Comparison of ENCODE assay signal across 19 cellular contexts in the genomic region with DNA sequence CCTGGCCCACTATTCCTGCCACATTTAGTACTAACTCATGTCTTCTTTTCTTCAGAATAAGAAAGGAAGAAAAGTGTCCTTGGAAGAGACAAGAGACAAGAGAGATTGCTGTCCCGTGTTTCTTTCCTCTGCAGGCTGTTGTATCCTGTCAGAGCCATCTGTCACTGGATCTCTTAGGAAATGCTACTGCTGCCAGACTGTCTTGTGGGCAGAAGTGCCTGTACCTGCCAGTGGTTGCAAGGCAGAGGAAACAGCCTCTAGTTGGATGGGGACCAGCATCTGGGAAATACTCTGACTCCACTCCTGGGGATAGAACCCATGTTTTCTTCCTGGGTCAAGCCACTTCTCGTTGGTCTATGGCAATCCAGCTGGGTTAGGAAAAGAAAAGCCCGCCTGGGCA. TPM values are rescaled to one million over a fixed set of nuclear protein-coding genes. Genes with fewer than 3 reads are reported as not detected.
A peak's percentile ranks its signal among the peaks of the same experiment; 100 is the strongest.
DNase-seq lines count a peak whose midpoint lies in the region; ATAC-seq and TF ChIP-seq lines count a peak whose summit lies in the region.
"Had no signal": no experiment of that assay in that cellular context is flagged by ENCODE, and none has a peak within 500 bp of the region (broad histone marks: within the 10 kb centered on the region; RNA-seq: fewer than 3 reads in every experiment).

No MANE protein-coding gene starts in this region.

- no peaks in the 10 kb centered on the region for H3K9me3 ChIP-seq in BE2C
- H3K9me3 ChIP-seq: psoas muscle had no signal

- no peak for TF ChIP-seq CTCF in BE2C (IDR thresholded peaks at IDR 0.05; ENCODE audit: low read depth, low read length)

- H3K4me1 Mint-ChIP-seq in activated T-cell treated with anti-CD3 and anti-CD28 coated beads, Interleukin-2, amount 50 U/mL, for 24 hours (ENCODE audit: low read depth) = peaks cover 38% of the 10 kb centered on the region
- peaks cover 25% of the 10 kb centered on the region for H3K4me1 Mint-ChIP-seq in activated T-cell treated with anti-CD3 and anti-CD28 coated beads, Interleukin-2, amount 50 U/mL, for 4 hours (ENCODE audit: low read depth)
- peaks cover 41 to 43% (median 41%) of the 10 kb centered on the region in 3 donors for H3K4me1 Mint-ChIP-seq in IgD-negative memory B cell
- peaks cover 15 to 23% of the 10 kb centered on the region in 2 donors for H3K4me1 Mint-ChIP-seq in effector memory CD8-positive, alpha-beta T cell (ENCODE audit: low read depth in 2 of 2)
- peaks cover 36% of the 10 kb centered on the region for H3K4me1 Mint-ChIP-seq in stimulated activated effector memory CD8-positive, alpha-beta T cell treated with anti-CD3 and anti-CD28 coated beads, Interleukin-12 subunit alpha, Interleukin-12 subunit beta, amount 100 ng/mL, for 72 hours

- ATAC-seq in activated T-cell treated with anti-CD3 and anti-CD28 coated beads, Interleukin-2, amount 50 U/mL, for 4 hours = no peak
- no peak for ATAC-seq in effector memory CD8-positive, alpha-beta T cell (replicated peaks)
- no peak for ATAC-seq in stimulated activated effector memory CD8-positive, alpha-beta T cell treated with anti-CD3 and anti-CD28 coated beads, Interleukin-12 subunit alpha, Interleukin-12 subunit beta, amount 100 ng/mL, for 72 hours
- ATAC-seq: left lobe of liver; stimulated activated naive CD8-positive, alpha-beta T cell treated with anti-CD3 and anti-CD28 coated beads, Interleukin-15, amount 100 ng/mL, for 72 hours had no signal

- H3K27me3 ChIP-seq in BE2C = no peaks in the 10 kb centered on the region
- H3K27me3 ChIP-seq: brain microvascular endothelial cell had no signal

- peak overlapping the region; percentile 92 for H3K27ac Mint-ChIP-seq in activated T-cell treated with anti-CD3 and anti-CD28 coated beads, Interleukin-2, amount 50 U/mL, for 24 hours
- peak overlapping the region; percentile 81 to 92 (median 84) for H3K27ac Mint-ChIP-seq in IgD-negative memory B cell
- H3K27ac Mint-ChIP-seq in effector memory CD8-positive, alpha-beta T cell = peak overlapping the region; percentile 88 to 91
- H3K27ac Mint-ChIP-seq in stimulated activated effector memory CD8-positive, alpha-beta T cell treated with anti-CD3 and anti-CD28 coated beads, Interleukin-12 subunit alpha, Interleukin-12 subunit beta, amount 100 ng/mL, for 72 hours = no peak overlapping the region

- no peaks in the 10 kb centered on the region for H3K27me3 Mint-ChIP-seq in activated T-cell treated with anti-CD3 and anti-CD28 coated beads, Interleukin-2, amount 50 U/mL, for 24 hours
- no peaks in the 10 kb centered on the region for H3K27me3 Mint-ChIP-seq in activated T-cell treated with anti-CD3 and anti-CD28 coated beads, Interleukin-2, amount 50 U/mL, for 4 hours (ENCODE audit: low read depth)
- H3K27me3 Mint-ChIP-seq in IgD-negative memory B cell = no peaks in the 10 kb centered on the region
- no peaks in the 10 kb centered on the region for H3K27me3 Mint-ChIP-seq in effector memory CD8-positive, alpha-beta T cell
- H3K27me3 Mint-ChIP-seq: stimulated activated naive CD8-positive, alpha-beta T cell treated with anti-CD3 and anti-CD28 coated beads, Interleukin-15, amount 100 ng/mL, for 72 hours had no signal

- no peak overlapping the region for H3K4me3 ChIP-seq in BE2C (ENCODE audit: low read depth, low read length)
- H3K4me3 ChIP-seq: psoas muscle, skin epidermis had no signal

- H3K4me1 ChIP-seq in BE2C = no peaks in the 10 kb centered on the region

- H3K9me3 Mint-ChIP-seq in activated T-cell treated with anti-CD3 and anti-CD28 coated beads, Interleukin-2, amount 50 U/mL, for 24 hours = no peaks in the 10 kb centered on the region
- no peaks in the 10 kb centered on the region for H3K9me3 Mint-ChIP-seq in activated T-cell treated with anti-CD3 and anti-CD28 coated beads, Interleukin-2, amount 50 U/mL, for 4 hours
- H3K9me3 Mint-ChIP-seq in IgD-negative memory B cell = no peaks in the 10 kb centered on the region
- H3K9me3 Mint-ChIP-seq in effector memory CD8-positive, alpha-beta T cell = no peaks in the 10 kb centered on the region
- H3K9me3 Mint-ChIP-seq in stimulated activated effector memory CD8-positive, alpha-beta T cell treated with anti-CD3 and anti-CD28 coated beads, Interleukin-12 subunit alpha, Interleukin-12 subunit beta, amount 100 ng/mL, for 72 hours = no peaks in the 10 kb centered on the region
- H3K9me3 Mint-ChIP-seq: stimulated activated naive CD8-positive, alpha-beta T cell treated with anti-CD3 and anti-CD28 coated beads, Interleukin-15, amount 100 ng/mL, for 72 hours; T-helper 1 cell treated with Interleukin-12 subunit alpha and Interleukin-12 subunit beta and Interleukin-4 antibody, amounts not matched to agents 30 μg/mL and 1 μg/mL, for 36 hours had no signal

- DNase-seq in activated T-cell treated with anti-CD3 and anti-CD28 coated beads, Interleukin-2, amount 50 U/mL, for 24 hours = no peak
- DNase-seq in activated T-cell treated with anti-CD3 and anti-CD28 coated beads, Interleukin-2, amount 50 U/mL, for 4 hours = no peak
- DNase-seq in effector memory CD8-positive, alpha-beta T cell = no peak
- no peak for DNase-seq in stimulated activated effector memory CD8-positive, alpha-beta T cell treated with anti-CD3 and anti-CD28 coated beads, Interleukin-12 subunit alpha, Interleukin-12 subunit beta, amount 100 ng/mL, for 72 hours (ENCODE audit: low spot score in 2 of 2)
- DNase-seq in NCI-H526 (lab: John Stamatoyannopoulos, UW) (no peak), RPMI8226 (no peak), BE2C (no peak)
- DNase-seq: brain microvascular endothelial cell; EL; midbrain; NCI-H1417 treated with DMSO at 0.1 percent for 48 hours; NCI-H748 treated with DMSO at 0.1 percent for 48 hours; psoas muscle; stimulated activated naive CD8-positive, alpha-beta T cell treated with anti-CD3 and anti-CD28 coated beads, Interleukin-15, amount 100 ng/mL, for 72 hours; trophoblast cell had no signal

- H3K36me3 Mint-ChIP-seq in activated T-cell treated with anti-CD3 and anti-CD28 coated beads, Interleukin-2, amount 50 U/mL, for 24 hours (ENCODE audit: low read depth) = no peaks in the 10 kb centered on the region
- H3K36me3 Mint-ChIP-seq in activated T-cell treated with anti-CD3 and anti-CD28 coated beads, Interleukin-2, amount 50 U/mL, for 4 hours (ENCODE audit: insufficient read depth) = no peaks in the 10 kb centered on the region
- H3K36me3 Mint-ChIP-seq in IgD-negative memory B cell = no peaks in the 10 kb centered on the region
- peaks cover 7% of the 10 kb centered on the region for H3K36me3 Mint-ChIP-seq in effector memory CD8-positive, alpha-beta T cell (ENCODE audit: insufficient read depth)
- peaks cover 4% of the 10 kb centered on the region for H3K36me3 Mint-ChIP-seq in stimulated activated effector memory CD8-positive, alpha-beta T cell treated with anti-CD3 and anti-CD28 coated beads, Interleukin-12 subunit alpha, Interleukin-12 subunit beta, amount 100 ng/mL, for 72 hours

- no peaks in the 10 kb centered on the region for H3K36me3 ChIP-seq in BE2C
- H3K36me3 ChIP-seq: brain microvascular endothelial cell had no signal

- no peak overlapping the region for H3K4me3 Mint-ChIP-seq in activated T-cell treated with anti-CD3 and anti-CD28 coated beads, Interleukin-2, amount 50 U/mL, for 24 hours
- no peak overlapping the region for H3K4me3 Mint-ChIP-seq in activated T-cell treated with anti-CD3 and anti-CD28 coated beads, Interleukin-2, amount 50 U/mL, for 4 hours
- H3K4me3 Mint-ChIP-seq in IgD-negative memory B cell = peak overlapping the region in 1 of 4 donors; percentile 16
- peak overlapping the region; percentile 76 to 82 for H3K4me3 Mint-ChIP-seq in effector memory CD8-positive, alpha-beta T cell
- H3K4me3 Mint-ChIP-seq in stimulated activated effector memory CD8-positive, alpha-beta T cell treated with anti-CD3 and anti-CD28 coated beads, Interleukin-12 subunit alpha, Interleukin-12 subunit beta, amount 100 ng/mL, for 72 hours = peak overlapping the region; percentile 72

RNA-seq across cellular contexts. Expression of a gene that starts 16.7 kb away (rescaled TPM):
- total RNA-seq in activated T-cell treated with anti-CD3 and anti-CD28 coated beads, Interleukin-2, amount 50 U/mL, for 4 hours = 10 to 100 TPM; 20.8 to 29.2 (median 21.7) TPM
- 40.0 TPM for polyA plus RNA-seq in IgD-negative memory B cell
- not detected for polyA plus RNA-seq in BE2C (2012; ENCODE audit: insufficient read depth, insufficient read length, low read depth)

Comparison
In these comparisons a context has a peak if more than half of its experiments do, and no peak if none do; other contexts are left out.
1. H3K4me3 Mint-ChIP-seq: peak in effector memory CD8-positive, alpha-beta T cell (2 of 2) and stimulated activated effector memory CD8-positive, alpha-beta T cell treated with anti-CD3 and anti-CD28 coated beads, Interleukin-12 subunit alpha, Interleukin-12 subunit beta, amount 100 ng/mL, for 72 hours (single experiment); none in activated T-cell treated with anti-CD3 and anti-CD28 coated beads, Interleukin-2, amount 50 U/mL, for 24 hours (single experiment) and activated T-cell treated with anti-CD3 and anti-CD28 coated beads, Interleukin-2, amount 50 U/mL, for 4 hours (single experiment).